In genomic region chr2:62505649-62506420, GRCh38 we compare ENCODE assay signal across 1 cellular context.
TF ChIP-seq lines count a peak whose summit lies in the region.

A gene with protein sequence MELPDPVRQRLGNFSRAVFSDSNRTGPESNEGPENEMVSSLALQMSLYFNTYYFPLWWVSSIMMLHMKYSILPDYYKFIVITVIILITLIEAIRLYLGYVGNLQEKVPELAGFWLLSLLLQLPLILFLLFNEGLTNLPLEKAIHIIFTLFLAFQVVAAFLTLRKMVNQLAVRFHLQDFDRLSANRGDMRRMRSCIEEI (minus strand): TSS chr2:62506195. CDS start chr2:62506129, 66 bp downstream.

TF ChIP-seq in GM12878, 131 proteins besides CTCF, POLR2A, EP300 and RAD21 (continues in another document):
- TF ChIP-seq BCL11A (IDR thresholded peaks at IDR 0.05; ENCODE audit: low read depth, low read length), result no peak
- peak; percentile 83; the same call in 1 of the 2 replicates for TF ChIP-seq LARP7 (IDR thresholded peaks at IDR 0.05)
- TF ChIP-seq NFXL1 (IDR thresholded peaks at IDR 0.05; ENCODE audit: borderline replicate concordance), result peak; percentile 25; the same call in 1 of the 2 replicates
- TF ChIP-seq CHD1 (IDR thresholded peaks at IDR 0.05; ENCODE audit: low read depth, low read length), result no peak
- TF ChIP-seq CREM (IDR thresholded peaks at IDR 0.05; ENCODE audit: low read depth), result peak; percentile 68; the same call in 1 of the 2 replicates
- TF ChIP-seq, protein P1, sequence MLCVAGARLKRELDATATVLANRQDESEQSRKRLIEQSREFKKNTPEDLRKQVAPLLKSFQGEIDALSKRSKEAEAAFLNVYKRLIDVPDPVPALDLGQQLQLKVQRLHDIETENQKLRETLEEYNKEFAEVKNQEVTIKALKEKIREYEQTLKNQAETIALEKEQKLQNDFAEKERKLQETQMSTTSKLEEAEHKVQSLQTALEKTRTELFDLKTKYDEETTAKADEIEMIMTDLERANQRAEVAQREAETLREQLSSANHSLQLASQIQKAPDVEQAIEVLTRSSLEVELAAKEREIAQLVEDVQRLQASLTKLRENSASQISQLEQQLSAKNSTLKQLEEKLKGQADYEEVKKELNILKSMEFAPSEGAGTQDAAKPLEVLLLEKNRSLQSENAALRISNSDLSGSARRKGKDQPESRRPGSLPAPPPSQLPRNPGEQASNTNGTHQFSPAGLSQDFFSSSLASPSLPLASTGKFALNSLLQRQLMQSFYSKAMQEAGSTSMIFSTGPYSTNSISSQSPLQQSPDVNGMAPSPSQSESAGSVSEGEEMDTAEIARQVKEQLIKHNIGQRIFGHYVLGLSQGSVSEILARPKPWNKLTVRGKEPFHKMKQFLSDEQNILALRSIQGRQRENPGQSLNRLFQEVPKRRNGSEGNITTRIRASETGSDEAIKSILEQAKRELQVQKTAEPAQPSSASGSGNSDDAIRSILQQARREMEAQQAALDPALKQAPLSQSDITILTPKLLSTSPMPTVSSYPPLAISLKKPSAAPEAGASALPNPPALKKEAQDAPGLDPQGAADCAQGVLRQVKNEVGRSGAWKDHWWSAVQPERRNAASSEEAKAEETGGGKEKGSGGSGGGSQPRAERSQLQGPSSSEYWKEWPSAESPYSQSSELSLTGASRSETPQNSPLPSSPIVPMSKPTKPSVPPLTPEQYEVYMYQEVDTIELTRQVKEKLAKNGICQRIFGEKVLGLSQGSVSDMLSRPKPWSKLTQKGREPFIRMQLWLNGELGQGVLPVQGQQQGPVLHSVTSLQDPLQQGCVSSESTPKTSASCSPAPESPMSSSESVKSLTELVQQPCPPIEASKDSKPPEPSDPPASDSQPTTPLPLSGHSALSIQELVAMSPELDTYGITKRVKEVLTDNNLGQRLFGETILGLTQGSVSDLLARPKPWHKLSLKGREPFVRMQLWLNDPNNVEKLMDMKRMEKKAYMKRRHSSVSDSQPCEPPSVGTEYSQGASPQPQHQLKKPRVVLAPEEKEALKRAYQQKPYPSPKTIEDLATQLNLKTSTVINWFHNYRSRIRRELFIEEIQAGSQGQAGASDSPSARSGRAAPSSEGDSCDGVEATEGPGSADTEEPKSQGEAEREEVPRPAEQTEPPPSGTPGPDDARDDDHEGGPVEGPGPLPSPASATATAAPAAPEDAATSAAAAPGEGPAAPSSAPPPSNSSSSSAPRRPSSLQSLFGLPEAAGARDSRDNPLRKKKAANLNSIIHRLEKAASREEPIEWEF (IDR thresholded peaks at IDR 0.05; ENCODE audit: insufficient replicate concordance, low read depth, low read length), result no peak
- no peak for TF ChIP-seq CHD4 (IDR thresholded peaks at IDR 0.05)
- TF ChIP-seq PBX3 (IDR thresholded peaks at IDR 0.05; ENCODE audit: insufficient replicate concordance, low read depth, low read length), result no peak
- no peak for TF ChIP-seq MEF2A (IDR thresholded peaks at IDR 0.05; ENCODE audit: insufficient read depth, low read depth, low read length)
- TF ChIP-seq NFIC (IDR thresholded peaks at IDR 0.05; ENCODE audit: low read depth, low read length), result no peak
- TF ChIP-seq IKZF1 (conservative IDR thresholded peaks at IDR 0.05), result peak; percentile 81
- TF ChIP-seq FOS (IDR thresholded peaks at IDR 0.05; ENCODE audit: borderline replicate concordance, extremely low read depth, insufficient read length), result no peak
- TF ChIP-seq TCF3 (IDR thresholded peaks at IDR 0.05; ENCODE audit: borderline replicate concordance, insufficient read depth, low read depth, low read length), result no peak
- no peak for TF ChIP-seq ZBTB4 (CRISPR knock-in tag; IDR thresholded peaks at IDR 0.05)
- TF ChIP-seq ATF7 (IDR thresholded peaks at IDR 0.05; ENCODE audit: low read depth), result no peak
- no peak for TF ChIP-seq ZNF274 (IDR thresholded peaks at IDR 0.05; ENCODE audit: insufficient read depth, insufficient read length)
- TF ChIP-seq MYC (IDR thresholded peaks at IDR 0.05; ENCODE audit: insufficient read depth, insufficient read length, insufficient replicate concordance, low read length, severe bottlenecking), result no peak
- no peak for TF ChIP-seq NBN (IDR thresholded peaks at IDR 0.05)
- no peak for TF ChIP-seq KAT2A (conservative IDR thresholded peaks at IDR 0.05; ENCODE audit: control insufficient read depth, low read depth, low read length)
- TF ChIP-seq ZBTB11 (CRISPR knock-in tag; IDR thresholded peaks at IDR 0.05), result no peak
- TF ChIP-seq HDAC2 (IDR thresholded peaks at IDR 0.05), result peak; percentile 97
- no peak for TF ChIP-seq TCF12 (IDR thresholded peaks at IDR 0.05; ENCODE audit: low read depth, low read length)
- TF ChIP-seq ZNF24 (IDR thresholded peaks at IDR 0.05), result no peak
- TF ChIP-seq, protein P2, sequence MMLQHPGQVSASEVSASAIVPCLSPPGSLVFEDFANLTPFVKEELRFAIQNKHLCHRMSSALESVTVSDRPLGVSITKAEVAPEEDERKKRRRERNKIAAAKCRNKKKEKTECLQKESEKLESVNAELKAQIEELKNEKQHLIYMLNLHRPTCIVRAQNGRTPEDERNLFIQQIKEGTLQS (IDR thresholded peaks at IDR 0.05; ENCODE audit: borderline replicate concordance, extremely low read depth, low read depth, low read length), result no peak
- 0 out of 4 replicates have a peak, but pooled peaks of 1 of the 2 experiments have one; percentile 35 for TF ChIP-seq SRF (IDR thresholded peaks at IDR 0.05; ENCODE audit: low read depth in 2 of 2, low read length in 2 of 2)
- TF ChIP-seq POU2F2 (IDR thresholded peaks at IDR 0.05; ENCODE audit: borderline replicate concordance, low read depth, low read length), result no peak
- TF ChIP-seq ZNF592 (IDR thresholded peaks at IDR 0.05), result no peak
- no peak for TF ChIP-seq ZSCAN29 (IDR thresholded peaks at IDR 0.05)
- TF ChIP-seq ZZZ3 (IDR thresholded peaks at IDR 0.05; ENCODE audit: control insufficient read depth, insufficient read length, low read depth), result no peak
- TF ChIP-seq SMC3 (IDR thresholded peaks at IDR 0.05; ENCODE audit: borderline replicate concordance, low read length), result no peak
- TF ChIP-seq SMARCA5 (IDR thresholded peaks at IDR 0.05), result peak; percentile 17; the same call in 1 of the 2 replicates
- no peak; the same call in 1 of the 2 replicates for TF ChIP-seq JUNB (IDR thresholded peaks at IDR 0.05)
- TF ChIP-seq WRNIP1 (IDR thresholded peaks at IDR 0.05; ENCODE audit: borderline replicate concordance, low read depth, low read length), result no peak
- TF ChIP-seq KLF5 (IDR thresholded peaks at IDR 0.05; ENCODE audit: partially characterized antibody), result peak; percentile 39
- TF ChIP-seq RCOR1 (conservative IDR thresholded peaks at IDR 0.05; ENCODE audit: low read depth, low read length), result no peak
- no peak for TF ChIP-seq TCF7 (IDR thresholded peaks at IDR 0.05; ENCODE audit: borderline replicate concordance)
- no peak for TF ChIP-seq FOXM1 (IDR thresholded peaks at IDR 0.05; ENCODE audit: low read depth, low read length)
- no peak for TF ChIP-seq MYB (IDR thresholded peaks at IDR 0.05; ENCODE audit: borderline replicate concordance, low read depth, low read length)
- no peak for TF ChIP-seq SKIL (IDR thresholded peaks at IDR 0.05; ENCODE audit: low read depth, poor library complexity, severe bottlenecking)
- TF ChIP-seq RFX5 (IDR thresholded peaks at IDR 0.05; ENCODE audit: low read depth, low read length), result no peak
- no peak for TF ChIP-seq NR2C2 (IDR thresholded peaks at IDR 0.05; ENCODE audit: borderline replicate concordance, control insufficient read depth, insufficient read length, low read depth)
- no peak for TF ChIP-seq STAT1 (conservative IDR thresholded peaks at IDR 0.05)
- peak; percentile 43; the same call in 1 of the 2 replicates for TF ChIP-seq ASH2L (IDR thresholded peaks at IDR 0.05; ENCODE audit: borderline replicate concordance, low read depth)
- peak; percentile 14; the same call in 1 of the 2 replicates for TF ChIP-seq TAF1 (IDR thresholded peaks at IDR 0.05; ENCODE audit: borderline replicate concordance, low read depth, low read length)
